In genomic region chr17:50225693-50226092, GRCh38 we compare ENCODE assay signal across 3 cellular contexts.
TF ChIP-seq lines count a peak whose summit lies in the region.

No MANE protein-coding gene starts in this region.

TF ChIP-seq in A549, 52 proteins besides CTCF, POLR2A, EP300 and RAD21:
- TF ChIP-seq POLR2AphosphoS2 (conservative IDR thresholded peaks at IDR 0.05; ENCODE audit: low read length), result no peak
- no peak for TF ChIP-seq HMGXB4 (CRISPR knock-in tag; IDR thresholded peaks at IDR 0.05; ENCODE audit: borderline replicate concordance)
- TF ChIP-seq SREBF2 (IDR thresholded peaks at IDR 0.05), result no peak
- peak; percentile 98 for TF ChIP-seq ZFP36 (IDR thresholded peaks at IDR 0.05; ENCODE audit: borderline replicate concordance, partially characterized antibody)

TF ChIP-seq in HEK293, 187 proteins besides CTCF, POLR2A, EP300 and RAD21:
- no peak for TF ChIP-seq BCL11A (tag by site-specific recombination; IDR thresholded peaks at IDR 0.05; ENCODE audit: low read depth)
- peak; percentile 100 for TF ChIP-seq ZNF585B (tag by site-specific recombination; IDR thresholded peaks at IDR 0.05)
- peak; percentile 29; the same call in 1 of the 2 replicates for TF ChIP-seq ZNF280D (tag by site-specific recombination; IDR thresholded peaks at IDR 0.05)
- TF ChIP-seq HIC1 (tag by site-specific recombination; IDR thresholded peaks at IDR 0.05), result no peak
- peak; percentile 87 for TF ChIP-seq SETDB1 (IDR thresholded peaks at IDR 0.05; ENCODE audit: insufficient read length, low read length)
- TF ChIP-seq TRIM28 (IDR thresholded peaks at IDR 0.05; ENCODE audit: borderline replicate concordance, low read length), result peak; percentile 83; the same call in 1 of the 2 replicates

TF ChIP-seq in K562, 482 proteins besides CTCF, POLR2A, EP300 and RAD21:
- TF ChIP-seq CBX1 (IDR thresholded peaks at IDR 0.05; ENCODE audit: low read depth) (0 out of 2 replicates have a peak, but pooled peaks have one; percentile 44), ZNF407 (IDR thresholded peaks at IDR 0.05; ENCODE audit: low read depth) (no peak), ZBTB49 (CRISPR knock-in tag; IDR thresholded peaks at IDR 0.05; ENCODE audit: borderline replicate concordance) (no peak), TCFL5 (CRISPR knock-in tag; conservative IDR thresholded peaks at IDR 0.05) (no peak), ZFP36 (IDR thresholded peaks at IDR 0.05; ENCODE audit: low read depth, low read length, partially characterized antibody) (peak; percentile 92), MTA1 (IDR thresholded peaks at IDR 0.05; ENCODE audit: borderline replicate concordance) (no peak), CBX3 (IDR thresholded peaks at IDR 0.05; ENCODE audit: borderline replicate concordance in 1 of 2, low read length in 2 of 2) (peak in 1 of 2 experiments; percentile 35; a peak in 1 of 3 replicates), ZNF23 (CRISPR knock-in tag; IDR thresholded peaks at IDR 0.05) (no peak), U2AF1 (optimal IDR thresholded peaks at IDR 0.05; ENCODE audit: low read depth, low read length) (no peak), CCNT2 (IDR thresholded peaks at IDR 0.05; ENCODE audit: borderline replicate concordance, extremely low read depth, insufficient read length, low read depth, low read length) (no peak), CBX5 (IDR thresholded peaks at IDR 0.05; ENCODE audit: borderline replicate concordance, low read depth) (peak; percentile 60; the same call in 1 of the 2 replicates), CUX1 (CRISPR knock-in tag; IDR thresholded peaks at IDR 0.05) (no peak), NFE2 (IDR thresholded peaks at IDR 0.05; ENCODE audit: low read depth) (no peak), BRCA1 (IDR thresholded peaks at IDR 0.05) (no peak), BRCA1 (CRISPR knock-in tag; IDR thresholded peaks at IDR 0.05) (no peak), MBD1 (CRISPR knock-in tag; IDR thresholded peaks at IDR 0.05) (no peak), PREB (CRISPR knock-in tag; IDR thresholded peaks at IDR 0.05) (no peak), CEBPZ (IDR thresholded peaks at IDR 0.05; ENCODE audit: borderline replicate concordance, low read depth, low read length) (peak; percentile 65), NCOR1 (IDR thresholded peaks at IDR 0.05) (no peak), FOXA3 (CRISPR knock-in tag; conservative IDR thresholded peaks at IDR 0.05 in 1 of 2, IDR thresholded peaks at IDR 0.05 in 1 of 2) (no peak), HES1 (IDR thresholded peaks at IDR 0.05; ENCODE audit: low read depth) (no peak), ZNF785 (CRISPR knock-in tag; IDR thresholded peaks at IDR 0.05) (no peak)
